Comparison of ENCODE assay signal across 8 cellular contexts in the genomic region with DNA sequence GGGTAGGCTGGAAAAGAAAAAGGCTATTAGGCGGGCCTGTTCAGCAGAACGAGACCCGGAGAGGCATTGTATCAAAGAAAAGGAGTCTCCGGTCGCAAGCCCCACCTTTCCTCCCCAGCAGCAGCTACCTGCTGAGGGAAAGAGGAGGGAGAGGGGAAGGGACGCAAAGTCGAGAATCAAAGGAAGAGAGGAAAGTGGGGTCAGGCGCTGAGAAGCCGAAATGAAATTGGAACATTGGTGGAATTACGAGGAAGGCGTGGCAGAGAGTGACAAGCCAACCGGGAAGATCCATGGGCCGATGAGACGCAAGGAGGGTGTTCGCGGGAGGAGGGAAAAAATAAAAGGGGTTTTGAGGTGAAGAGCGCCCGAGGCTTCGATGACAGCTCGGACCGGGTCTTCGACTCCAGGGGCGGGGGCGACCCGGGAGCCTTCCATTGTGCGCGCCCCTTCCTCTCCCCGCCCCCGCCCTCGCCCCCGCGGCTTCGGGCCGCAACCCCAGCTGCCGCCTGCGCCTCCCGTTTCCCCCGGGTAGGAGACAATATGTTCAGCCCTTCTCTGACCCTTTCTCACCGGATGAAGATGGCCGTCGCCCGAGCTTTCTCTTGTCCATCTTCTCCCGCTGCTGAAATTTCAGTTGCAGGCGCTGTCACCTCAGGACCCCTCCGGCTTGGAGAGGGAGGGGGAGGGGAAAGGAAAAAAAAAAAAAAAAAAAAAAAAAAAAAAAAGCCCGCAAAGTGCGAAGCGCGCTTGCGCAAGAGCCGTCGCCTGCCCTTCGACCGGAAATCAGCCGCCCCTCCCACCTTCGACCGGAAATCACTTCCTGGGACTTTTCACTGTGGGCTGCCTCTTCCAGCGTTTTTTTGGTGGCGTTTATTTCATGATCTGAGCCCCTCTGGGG. TPM values are rescaled to one million over a fixed set of nuclear protein-coding genes. Genes with fewer than 3 reads are reported as not detected.
DNase-seq lines count a peak whose midpoint lies in the region; ATAC-seq and FAIRE-seq lines count a peak whose summit lies in the region.

A gene with protein sequence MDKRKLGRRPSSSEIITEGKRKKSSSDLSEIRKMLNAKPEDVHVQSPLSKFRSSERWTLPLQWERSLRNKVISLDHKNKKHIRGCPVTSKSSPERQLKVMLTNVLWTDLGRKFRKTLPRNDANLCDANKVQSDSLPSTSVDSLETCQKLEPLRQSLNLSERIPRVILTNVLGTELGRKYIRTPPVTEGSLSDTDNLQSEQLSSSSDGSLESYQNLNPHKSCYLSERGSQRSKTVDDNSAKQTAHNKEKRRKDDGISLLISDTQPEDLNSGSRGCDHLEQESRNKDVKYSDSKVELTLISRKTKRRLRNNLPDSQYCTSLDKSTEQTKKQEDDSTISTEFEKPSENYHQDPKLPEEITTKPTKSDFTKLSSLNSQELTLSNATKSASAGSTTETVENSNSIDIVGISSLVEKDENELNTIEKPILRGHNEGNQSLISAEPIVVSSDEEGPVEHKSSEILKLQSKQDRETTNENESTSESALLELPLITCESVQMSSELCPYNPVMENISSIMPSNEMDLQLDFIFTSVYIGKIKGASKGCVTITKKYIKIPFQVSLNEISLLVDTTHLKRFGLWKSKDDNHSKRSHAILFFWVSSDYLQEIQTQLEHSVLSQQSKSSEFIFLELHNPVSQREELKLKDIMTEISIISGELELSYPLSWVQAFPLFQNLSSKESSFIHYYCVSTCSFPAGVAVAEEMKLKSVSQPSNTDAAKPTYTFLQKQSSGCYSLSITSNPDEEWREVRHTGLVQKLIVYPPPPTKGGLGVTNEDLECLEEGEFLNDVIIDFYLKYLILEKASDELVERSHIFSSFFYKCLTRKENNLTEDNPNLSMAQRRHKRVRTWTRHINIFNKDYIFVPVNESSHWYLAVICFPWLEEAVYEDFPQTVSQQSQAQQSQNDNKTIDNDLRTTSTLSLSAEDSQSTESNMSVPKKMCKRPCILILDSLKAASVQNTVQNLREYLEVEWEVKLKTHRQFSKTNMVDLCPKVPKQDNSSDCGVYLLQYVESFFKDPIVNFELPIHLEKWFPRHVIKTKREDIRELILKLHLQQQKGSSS (minus strand): TSS at position 692 of the 898 bp plus-strand sequence. CDS start 82 bp downstream, at position 610.

- no peaks in the 10 kb centered on the region for H3K27me3 ChIP-seq in naive thymus-derived CD4-positive, alpha-beta T cell (ENCODE audit: control insufficient read depth in 2 of 2, insufficient read depth in 2 of 2, low read length in 2 of 2)

- H3K4me3 Mint-ChIP-seq in naive thymus-derived CD4-positive, alpha-beta T cell = peak within 1 kb of the TSS; percentile 98 to 100 (median 100)
- H3K4me3 Mint-ChIP-seq in stimulated activated naive B cell treated with anti-CD40 and anti-IgM and Interleukin-4, amounts not matched to agents 10 μg/mL and 1 μg/mL and 100 μg/mL, for 72 hours = peak within 1 kb of the TSS; percentile 97 to 100

- CTCF ChIA-PET in naive thymus-derived CD4-positive, alpha-beta T cell (lab: Charles Lee) = interaction anchor here (0.6 to 1.1 kb wide), 5 partner anchors 9 to 165 kb away, joined by 3 to 4 read pairs (median 3); no protein-coding TSS in a partner anchor

- in situ Hi-C loops in Caki2 (cut with HindIII; ENCODE audit: low pct_unique_long_range_greater_than_20kb, low sequenced_read_pairs) (no loop called here), KBM-7 (cut with MboI; ENCODE audit: low pct_unique_long_range_greater_than_20kb, low sequenced_read_pairs) (no loop called here)

- H3K4me1 ChIP-seq in naive thymus-derived CD4-positive, alpha-beta T cell (ENCODE audit: control insufficient read depth in 2 of 2, insufficient read depth in 2 of 2, low read length in 2 of 2) = peaks cover 24 to 41% of the 10 kb centered on the region in 2 donors

- peak within 1 kb of the TSS; percentile 84 for H3K4me3 ChIP-seq in naive thymus-derived CD4-positive, alpha-beta T cell (ENCODE audit: low read length)

- H3K27me3 Mint-ChIP-seq in naive thymus-derived CD4-positive, alpha-beta T cell = peaks cover 0 to 4% (median 0%) of the 10 kb centered on the region in 5 donors
- H3K27me3 Mint-ChIP-seq in stimulated activated naive B cell treated with anti-CD40 and anti-IgM and Interleukin-4, amounts not matched to agents 10 μg/mL and 1 μg/mL and 100 μg/mL, for 72 hours = peaks cover 8% of the 10 kb centered on the region in 2 donors

- H3K36me3 ChIP-seq in naive thymus-derived CD4-positive, alpha-beta T cell (ENCODE audit: control insufficient read depth in 2 of 3, insufficient read depth in 3 of 3, low read length in 3 of 3) = peaks cover 0 to 7% (median 0%) of the 10 kb centered on the region in 3 experiments

- POLR2A ChIA-PET in naive thymus-derived CD4-positive, alpha-beta T cell (lab: Charles Lee) = interaction anchor here (0.9 to 3.9 kb wide), 11 partner anchors 9 to 61 kb away, joined by 3 to 26 read pairs (median 9); partner anchors contain the start of genes PCNP and TRMT10C

- peak within 1 kb of the TSS; percentile 92 for H3K27ac ChIP-seq in naive thymus-derived CD4-positive, alpha-beta T cell (ENCODE audit: low read depth, low read length)

- H3K27ac Mint-ChIP-seq in naive thymus-derived CD4-positive, alpha-beta T cell = peak within 1 kb of the TSS; percentile 96 to 100 (median 98)
- H3K27ac Mint-ChIP-seq in stimulated activated naive B cell treated with anti-CD40 and anti-IgM and Interleukin-4, amounts not matched to agents 10 μg/mL and 1 μg/mL and 100 μg/mL, for 72 hours = peak within 1 kb of the TSS; percentile 96

- peak; percentile 88 for DNase-seq in Caki2 (ENCODE audit: low read depth)
- peak; percentile 93 for DNase-seq in KBM-7
- peak; percentile 63 for DNase-seq in RCC 7860 (ENCODE audit: low spot score)
- peak; percentile 61 to 64 for DNase-seq in activated T-helper 1 cell treated with anti-CD3 and anti-CD28 coated beads, Interleukin-2, amount 50 U/mL, for 16 hours (ENCODE audit: low read depth in 1 of 2, low spot score in 1 of 2)
- peak; percentile 79 for DNase-seq in fibroblast of gingiva (ENCODE audit: low read depth)
- DNase-seq in naive thymus-derived CD4-positive, alpha-beta T cell = peak; percentile 55 to 82 (median 76)
- peak; percentile 71 for DNase-seq in stimulated activated naive B cell treated with anti-CD40 and anti-IgM and Interleukin-4, amounts not matched to agents 10 μg/mL and 1 μg/mL and 100 μg/mL, for 72 hours

- H3K4me1 Mint-ChIP-seq in naive thymus-derived CD4-positive, alpha-beta T cell = peaks cover 35 to 79% (median 70%) of the 10 kb centered on the region in 7 donors
- peaks cover 21% of the 10 kb centered on the region in 2 donors for H3K4me1 Mint-ChIP-seq in stimulated activated naive B cell treated with anti-CD40 and anti-IgM and Interleukin-4, amounts not matched to agents 10 μg/mL and 1 μg/mL and 100 μg/mL, for 72 hours

- peaks cover 6 to 25% (median 19%) of the 10 kb centered on the region in 5 donors for H3K36me3 Mint-ChIP-seq in naive thymus-derived CD4-positive, alpha-beta T cell
- H3K36me3 Mint-ChIP-seq in stimulated activated naive B cell treated with anti-CD40 and anti-IgM and Interleukin-4, amounts not matched to agents 10 μg/mL and 1 μg/mL and 100 μg/mL, for 72 hours = peaks cover 6 to 13% of the 10 kb centered on the region in 2 donors

- ATAC-seq in GM21447 (IDR thresholded peaks at IDR 0.05; ENCODE audit: unreplicated experiment) = peak; percentile 71
- ATAC-seq in naive thymus-derived CD4-positive, alpha-beta T cell = peak; percentile 74
- peak; percentile 74 to 75 for ATAC-seq in stimulated activated naive B cell treated with anti-CD40 and anti-IgM and Interleukin-4, amounts not matched to agents 10 μg/mL and 1 μg/mL and 100 μg/mL, for 72 hours (replicated peaks)

- intact Hi-C loops in naive thymus-derived CD4-positive, alpha-beta T cell (cut with micrococcal nuclease) = loop anchor here (1.0 to 5.0 kb wide), 13 partner anchors 9 to 805 kb away; partner anchors contain the start of genes PCNP (in 2 of the 2), TRMT10C (in 2 of the 2), CEP97 (in 1 of the 2) and NXPE3 (in 1 of the 2)

- peak; percentile 70 for FAIRE-seq in RCC 7860 (lab: Jason Lieb, UNC)

- H3K9me3 Mint-ChIP-seq in naive thymus-derived CD4-positive, alpha-beta T cell = peaks cover 0 to 12% (median 0%) of the 10 kb centered on the region in 11 donors
- H3K9me3 Mint-ChIP-seq in stimulated activated naive B cell treated with anti-CD40 and anti-IgM and Interleukin-4, amounts not matched to agents 10 μg/mL and 1 μg/mL and 100 μg/mL, for 72 hours = no peaks in the 10 kb centered on the region

- no peaks in the 10 kb centered on the region for H3K9me3 ChIP-seq in naive thymus-derived CD4-positive, alpha-beta T cell (ENCODE audit: control insufficient read depth in 2 of 3, low read length in 3 of 3)

RNA-seq across cellular contexts. Expression of the gene that starts here (rescaled TPM):
- 1.2 and 2.7 TPM in 2 replicates for total RNA-seq in Caki2 (2014; rRNA removed; shearing (Covaris generic); ENCODE audit: low replicate concordance)
- 10 to 100 TPM; 28.8 to 79.0 (median 49.5) TPM for total RNA-seq in naive thymus-derived CD4-positive, alpha-beta T cell
- polyA plus RNA-seq in naive thymus-derived CD4-positive, alpha-beta T cell = 10 to 100 TPM; 14.0 TPM

Comparison
In these comparisons a context has a peak if more than half of its experiments do, and no peak if none do; other contexts are left out.
1. Peak in every context shown above with its lines: DNase-seq, ATAC-seq, H3K4me3 ChIP-seq and H3K27ac ChIP-seq.